In genomic region chr18:79685971-79686370, GRCh38 we compare ENCODE assay signal across 15 cellular contexts. TPM values are rescaled to one million over a fixed set of nuclear protein-coding genes. Genes with fewer than 3 reads are reported as not detected.
DNase-seq lines count a peak whose midpoint lies in the region; ATAC-seq and TF ChIP-seq lines count a peak whose summit lies in the region.
"Had no signal": no experiment of that assay in that cellular context is flagged by ENCODE, and none has a peak within 500 bp of the region (broad histone marks: within the 10 kb centered on the region; RNA-seq: fewer than 3 reads in every experiment).

No MANE protein-coding gene starts in this region.

- no peaks in the 10 kb centered on the region for H3K36me3 ChIP-seq in CD8-positive, alpha-beta T cell (ENCODE audit: insufficient read depth, low read length)
- peaks cover 0 to 4% (median 0%) of the 10 kb centered on the region in 3 experiments for H3K36me3 ChIP-seq in naive thymus-derived CD4-positive, alpha-beta T cell (ENCODE audit: control insufficient read depth in 2 of 3, insufficient read depth in 3 of 3, low read length in 3 of 3)
- H3K36me3 ChIP-seq: HAP-1 had no signal

- POLR2A ChIA-PET in CD8-positive, alpha-beta T cell (lab: Charles Lee): no interaction called here
- POLR2A ChIA-PET in naive thymus-derived CD4-positive, alpha-beta T cell (lab: Charles Lee): no interaction called here

- peaks cover 7 to 21% of the 10 kb centered on the region in 2 donors for H3K36me3 Mint-ChIP-seq in activated T-cell treated with anti-CD3 and anti-CD28 coated beads, Interleukin-2, amount 50 U/mL, for 72 hours (ENCODE audit: insufficient read depth in 2 of 2)
- H3K36me3 Mint-ChIP-seq in CD8-positive, alpha-beta T cell: peaks cover 41% of the 10 kb centered on the region
- H3K36me3 Mint-ChIP-seq in T-helper 2 cell treated with Interferon-gamma antibody and Interleukin-4, amounts not matched to agents 5 μg/mL and 100 μg/mL, for 36 hours (ENCODE audit: low read depth): peaks cover 24% of the 10 kb centered on the region
- H3K36me3 Mint-ChIP-seq in naive thymus-derived CD4-positive, alpha-beta T cell: peaks cover 0 to 26% (median 6%) of the 10 kb centered on the region in 5 donors

- no peaks in the 10 kb centered on the region for H3K27me3 ChIP-seq in CD8-positive, alpha-beta T cell (ENCODE audit: insufficient read depth, low read length)
- H3K27me3 ChIP-seq in naive thymus-derived CD4-positive, alpha-beta T cell (ENCODE audit: control insufficient read depth in 2 of 2, insufficient read depth in 2 of 2, low read length in 2 of 2): no peaks in the 10 kb centered on the region

- no peaks in the 10 kb centered on the region for H3K9me3 ChIP-seq in CD8-positive, alpha-beta T cell (ENCODE audit: low read length)
- H3K9me3 ChIP-seq in naive thymus-derived CD4-positive, alpha-beta T cell (ENCODE audit: control insufficient read depth in 2 of 3, low read length in 3 of 3): no peaks in the 10 kb centered on the region
- H3K9me3 ChIP-seq: HAP-1 had no signal

- peaks cover 75% of the 10 kb centered on the region for H3K4me1 Mint-ChIP-seq in activated T-cell treated with anti-CD3 and anti-CD28 coated beads, Interleukin-2, amount 50 U/mL, for 72 hours (ENCODE audit: low read depth)
- peaks cover 81% of the 10 kb centered on the region for H3K4me1 Mint-ChIP-seq in CD8-positive, alpha-beta T cell (ENCODE audit: low read depth)
- peaks cover 53% of the 10 kb centered on the region for H3K4me1 Mint-ChIP-seq in T-helper 2 cell treated with Interferon-gamma antibody and Interleukin-4, amounts not matched to agents 5 μg/mL and 100 μg/mL, for 36 hours (ENCODE audit: low read depth)
- peaks cover 56 to 85% (median 73%) of the 10 kb centered on the region in 7 donors for H3K4me1 Mint-ChIP-seq in naive thymus-derived CD4-positive, alpha-beta T cell

- peaks cover 61% of the 10 kb centered on the region for H3K4me1 ChIP-seq in CD8-positive, alpha-beta T cell (ENCODE audit: insufficient read depth, low read length)
- H3K4me1 ChIP-seq in naive thymus-derived CD4-positive, alpha-beta T cell (ENCODE audit: control insufficient read depth in 2 of 2, insufficient read depth in 2 of 2, low read length in 2 of 2): peaks cover 34 to 53% of the 10 kb centered on the region in 2 donors
- H3K4me1 ChIP-seq: HAP-1 had no signal

- peak overlapping the region; percentile 90 for H3K27ac Mint-ChIP-seq in activated T-cell treated with anti-CD3 and anti-CD28 coated beads, Interleukin-2, amount 50 U/mL, for 72 hours
- peak overlapping the region; percentile 25 for H3K27ac Mint-ChIP-seq in CD8-positive, alpha-beta T cell
- no peak overlapping the region for H3K27ac Mint-ChIP-seq in T-helper 2 cell treated with Interferon-gamma antibody and Interleukin-4, amounts not matched to agents 5 μg/mL and 100 μg/mL, for 36 hours
- H3K27ac Mint-ChIP-seq in naive thymus-derived CD4-positive, alpha-beta T cell: peak overlapping the region in 8 of 9 donors; percentile 31 to 92 (median 62)

- ATAC-seq in activated T-cell treated with anti-CD3 and anti-CD28 coated beads, Interleukin-2, amount 50 U/mL, for 72 hours (replicated peaks in 1 of 2): no peak
- ATAC-seq in CD8-positive, alpha-beta T cell: no peak
- ATAC-seq in naive thymus-derived CD4-positive, alpha-beta T cell: no peak
- no peak for ATAC-seq in HG03196 (IDR thresholded peaks at IDR 0.05; ENCODE audit: unreplicated experiment)

- H3K4me3 Mint-ChIP-seq in activated T-cell treated with anti-CD3 and anti-CD28 coated beads, Interleukin-2, amount 50 U/mL, for 72 hours: peak overlapping the region; percentile 58 to 91
- no peak overlapping the region for H3K4me3 Mint-ChIP-seq in CD8-positive, alpha-beta T cell
- H3K4me3 Mint-ChIP-seq in T-helper 2 cell treated with Interferon-gamma antibody and Interleukin-4, amounts not matched to agents 5 μg/mL and 100 μg/mL, for 36 hours: peak overlapping the region; percentile 33
- H3K4me3 Mint-ChIP-seq in naive thymus-derived CD4-positive, alpha-beta T cell: peak overlapping the region in 9 of 10 donors; percentile 1 to 67 (median 37)

- DNase-seq in activated T-cell treated with anti-CD3 and anti-CD28 coated beads, Interleukin-2, amount 50 U/mL, for 72 hours: no peak
- DNase-seq in activated T-cell treated with anti-CD3 and anti-CD28 coated beads, Interleukin-2, amount 50 U/mL, for 1 hour: no peak
- DNase-seq in CD8-positive, alpha-beta T cell: no peak
- DNase-seq in T-helper 2 cell treated with Interferon-gamma antibody and Interleukin-4, amounts not matched to agents 5 μg/mL and 100 μg/mL, for 36 hours (ENCODE audit: low spot score): no peak
- DNase-seq in naive thymus-derived CD4-positive, alpha-beta T cell: no peak
- no peak for DNase-seq in DMS79 treated with DMSO at 0.1 percent for 48 hours (lab: John Stamatoyannopoulos, UW)
- DNase-seq: ACHN, IMR-90, NCI-H1930, NCI-H2171, NCI-H446 treated with DMSO at 0.1 percent for 48 hours, NCI-H748 treated with DMSO at 0.1 percent for 48 hours, PC-9 had no signal

- intact Hi-C loops in CD8-positive, alpha-beta T cell (cut with DNase I, micrococcal nuclease): no loop called here
- intact Hi-C loops in naive thymus-derived CD4-positive, alpha-beta T cell (cut with micrococcal nuclease): no loop called here

- no peak for TF ChIP-seq CTCF in CD8-positive, alpha-beta T cell (IDR thresholded peaks at IDR 0.05)

- CTCF ChIA-PET in CD8-positive, alpha-beta T cell (lab: Charles Lee): no interaction called here
- CTCF ChIA-PET in naive thymus-derived CD4-positive, alpha-beta T cell (lab: Charles Lee): no interaction called here

- H3K4me3 ChIP-seq in CD8-positive, alpha-beta T cell (ENCODE audit: low read depth, low read length): no peak overlapping the region
- no peak overlapping the region for H3K4me3 ChIP-seq in naive thymus-derived CD4-positive, alpha-beta T cell (ENCODE audit: low read length)
- H3K4me3 ChIP-seq: HAP-1, PC-9 had no signal

- H3K27ac ChIP-seq in CD8-positive, alpha-beta T cell (ENCODE audit: low read depth, low read length): no peak overlapping the region
- no peak overlapping the region for H3K27ac ChIP-seq in naive thymus-derived CD4-positive, alpha-beta T cell (ENCODE audit: low read depth, low read length)
- H3K27ac ChIP-seq: PC-9 had no signal

- no peaks in the 10 kb centered on the region for H3K27me3 Mint-ChIP-seq in activated T-cell treated with anti-CD3 and anti-CD28 coated beads, Interleukin-2, amount 50 U/mL, for 72 hours (ENCODE audit: low read depth)
- H3K27me3 Mint-ChIP-seq in CD8-positive, alpha-beta T cell (ENCODE audit: low read depth): no peaks in the 10 kb centered on the region
- no peaks in the 10 kb centered on the region for H3K27me3 Mint-ChIP-seq in T-helper 2 cell treated with Interferon-gamma antibody and Interleukin-4, amounts not matched to agents 5 μg/mL and 100 μg/mL, for 36 hours (ENCODE audit: low read depth)
- H3K27me3 Mint-ChIP-seq in naive thymus-derived CD4-positive, alpha-beta T cell: no peaks in the 10 kb centered on the region

- H3K9me3 Mint-ChIP-seq in activated T-cell treated with anti-CD3 and anti-CD28 coated beads, Interleukin-2, amount 50 U/mL, for 72 hours: no peaks in the 10 kb centered on the region
- H3K9me3 Mint-ChIP-seq in CD8-positive, alpha-beta T cell: no peaks in the 10 kb centered on the region
- H3K9me3 Mint-ChIP-seq in T-helper 2 cell treated with Interferon-gamma antibody and Interleukin-4, amounts not matched to agents 5 μg/mL and 100 μg/mL, for 36 hours: no peaks in the 10 kb centered on the region
- peaks cover 0 to 1% (median 0%) of the 10 kb centered on the region in 11 donors for H3K9me3 Mint-ChIP-seq in naive thymus-derived CD4-positive, alpha-beta T cell

RNA-seq across cellular contexts. Expression of gene CTDP1, which starts 6.4 kb away (rescaled TPM):
- total RNA-seq in activated T-cell treated with anti-CD3 and anti-CD28 coated beads, Interleukin-2, amount 50 U/mL, for 72 hours: 100 to 1,000 TPM in 1 of 2 donors, 10 to 100 TPM in 1; 30.1 to 103 TPM
- total RNA-seq in CD8-positive, alpha-beta T cell: 100 to 1,000 TPM; 110 to 121 TPM
- total RNA-seq in naive thymus-derived CD4-positive, alpha-beta T cell: 10 to 100 TPM; 38.8 to 75.3 (median 41.2) TPM
- polyA plus RNA-seq in naive thymus-derived CD4-positive, alpha-beta T cell: 10 to 100 TPM; 11.6 to 30.6 TPM
